ENCODE assay signal across 31 cellular contexts in the genomic region with DNA sequence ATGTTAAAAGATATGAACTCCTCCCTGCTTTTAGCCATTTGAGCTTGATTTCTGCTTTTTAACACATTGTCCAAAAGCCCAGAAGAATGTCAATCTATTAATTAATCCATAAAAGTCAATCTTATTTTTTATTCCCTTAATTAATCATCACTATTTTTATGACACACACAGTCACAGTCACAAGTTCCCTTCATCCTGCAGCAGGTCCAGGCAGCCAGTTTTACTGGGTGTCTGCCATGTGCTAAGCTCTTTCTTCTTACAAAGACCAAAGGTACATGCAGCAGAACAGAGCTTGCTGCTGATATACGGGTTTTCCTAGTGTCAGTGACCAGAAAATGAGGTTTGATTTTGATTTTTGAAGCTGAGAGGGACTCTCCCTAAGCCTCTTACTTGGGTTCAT.
"Had no signal": no experiment of that assay in that cellular context is flagged by ENCODE, and none has a peak within 500 bp of the region (broad histone marks: within the 10 kb centered on the region; RNA-seq: fewer than 3 reads in every experiment).

No MANE protein-coding gene starts in this region.

- DNase-seq: activated CD4-positive, alpha-beta T cell treated with anti-CD3 and anti-CD28 coated beads for 48 hours; activated CD4-positive, alpha-beta T cell treated with anti-CD3 and anti-CD28 coated beads, Interleukin-2, amount 50 U/mL, for 48 hours; activated CD8-positive, alpha-beta memory T cell treated with anti-CD3 and anti-CD28 coated beads for 24 hours; activated effector memory CD4-positive, alpha-beta T cell treated with anti-CD3 and anti-CD28 coated beads, Interleukin-2, amount 50 U/mL, for 16 hours; activated naive CD4-positive, alpha-beta T cell treated with anti-CD3 and anti-CD28 coated beads for 36 hours; activated naive CD8-positive, alpha-beta T cell treated with anti-CD3 and anti-CD28 coated beads for 36 hours; activated T-cell treated with anti-CD3 and anti-CD28 coated beads, Interleukin-2, amount 50 U/mL, for 1 hour; adrenal gland; aorta; body of pancreas; cerebellar nuclear complex; colonic mucosa; effector CD8-positive, alpha-beta T cell; erythroblast; foreskin keratinocyte; heart left ventricle; hypothalamus; immature natural killer cell; kidney; left colon; midbrain; naive thymus-derived CD4-positive, alpha-beta T cell; occipital lobe; right cardiac atrium; stimulated activated CD4-positive, alpha-beta T cell treated with anti-CD3 and anti-CD28 coated beads, Interleukin-2, amount 100 ng/mL, for 48 hours; stimulated activated naive CD4-positive, alpha-beta T cell treated with Interleukin-2 at 50 U/mL for 16 hours; T-helper 1 cell; upper lobe of right lung had no signal

- H3K4me3 ChIP-seq: adrenal gland, body of pancreas, colonic mucosa, heart left ventricle, thoracic aorta, upper lobe of right lung had no signal

- H3K36me3 ChIP-seq: adrenal gland, colonic mucosa, heart left ventricle, thoracic aorta, upper lobe of right lung had no signal

- H3K9me3 ChIP-seq: adrenal gland, body of pancreas, colonic mucosa, heart left ventricle, thoracic aorta, upper lobe of right lung had no signal

- H3K4me1 ChIP-seq: adrenal gland, colonic mucosa, foreskin keratinocyte, upper lobe of right lung had no signal

- FAIRE-seq: kidney had no signal

- H3K27ac ChIP-seq: adrenal gland, body of pancreas, colonic mucosa, foreskin keratinocyte, heart left ventricle, thoracic aorta, upper lobe of right lung had no signal

- H3K9me3 Mint-ChIP-seq: activated naive CD4-positive, alpha-beta T cell treated with anti-CD3 and anti-CD28 coated beads for 36 hours; activated naive CD8-positive, alpha-beta T cell treated with anti-CD3 and anti-CD28 coated beads for 36 hours; activated T-helper 1 cell treated with anti-CD3 and anti-CD28 coated beads, Interleukin-12 subunit alpha, Interleukin-12 subunit beta, Interleukin-2, Interleukin-4 antibody, amounts not matched to agents 30 ng/mL and 10 ng/mL and 1 ng/mL, durations not matched to agents 14 hours and 24 hours and 36 hours; immature natural killer cell; naive thymus-derived CD4-positive, alpha-beta T cell; T-helper 2 cell treated with Interferon-gamma antibody and Interleukin-4, amounts not matched to agents 5 μg/mL and 100 μg/mL, for 36 hours had no signal

- H3K27ac Mint-ChIP-seq: activated naive CD4-positive, alpha-beta T cell treated with anti-CD3 and anti-CD28 coated beads for 36 hours; activated naive CD8-positive, alpha-beta T cell treated with anti-CD3 and anti-CD28 coated beads for 36 hours; activated T-helper 1 cell treated with anti-CD3 and anti-CD28 coated beads, Interleukin-12 subunit alpha, Interleukin-12 subunit beta, Interleukin-2, Interleukin-4 antibody, amounts not matched to agents 30 ng/mL and 10 ng/mL and 1 ng/mL, durations not matched to agents 14 hours and 24 hours and 36 hours; immature natural killer cell; T-helper 2 cell treated with Interferon-gamma antibody and Interleukin-4, amounts not matched to agents 5 μg/mL and 100 μg/mL, for 36 hours had no signal

- H3K4me3 Mint-ChIP-seq: activated naive CD4-positive, alpha-beta T cell treated with anti-CD3 and anti-CD28 coated beads for 36 hours; activated naive CD8-positive, alpha-beta T cell treated with anti-CD3 and anti-CD28 coated beads for 36 hours; activated T-helper 1 cell treated with anti-CD3 and anti-CD28 coated beads, Interleukin-12 subunit alpha, Interleukin-12 subunit beta, Interleukin-2, Interleukin-4 antibody, amounts not matched to agents 30 ng/mL and 10 ng/mL and 1 ng/mL, durations not matched to agents 14 hours and 24 hours and 36 hours; immature natural killer cell; naive thymus-derived CD4-positive, alpha-beta T cell; T-helper 2 cell treated with Interferon-gamma antibody and Interleukin-4, amounts not matched to agents 5 μg/mL and 100 μg/mL, for 36 hours had no signal

- H3K36me3 Mint-ChIP-seq: activated naive CD8-positive, alpha-beta T cell treated with anti-CD3 and anti-CD28 coated beads for 36 hours; immature natural killer cell; naive thymus-derived CD4-positive, alpha-beta T cell had no signal

- ATAC-seq: body of pancreas; heart left ventricle; left colon; naive thymus-derived CD4-positive, alpha-beta T cell; right cardiac atrium; upper lobe of right lung had no signal

- H3K4me1 Mint-ChIP-seq: activated naive CD8-positive, alpha-beta T cell treated with anti-CD3 and anti-CD28 coated beads for 36 hours; immature natural killer cell had no signal

- H3K27me3 ChIP-seq: adrenal gland, body of pancreas, colonic mucosa, upper lobe of right lung had no signal
